9 cellular contexts compared by ENCODE assay signal in genomic region chr2:241010531-241011295, GRCh38. TPM values are rescaled to one million over a fixed set of nuclear protein-coding genes. Genes with fewer than 3 reads are reported as not detected.
DNase-seq lines count a peak whose midpoint lies in the region; ATAC-seq and TF ChIP-seq lines count a peak whose summit lies in the region.
"Had no signal": no experiment of that assay in that cellular context is flagged by ENCODE, and none has a peak within 500 bp of the region (broad histone marks: within the 10 kb centered on the region; RNA-seq: fewer than 3 reads in every experiment).

No MANE protein-coding gene starts in this region.

- H4K20me1 ChIP-seq in hepatocyte (ENCODE audit: insufficient read depth, poor library complexity, severe bottlenecking) (no peaks in the 10 kb centered on the region), smooth muscle cell (ENCODE audit: low read depth) (no peaks in the 10 kb centered on the region)

- H2AFZ ChIP-seq in hepatocyte = no peak overlapping the region
- H2AFZ ChIP-seq in smooth muscle cell (ENCODE audit: low read depth) = peak overlapping the region; percentile 92

- peaks cover 21% of the 10 kb centered on the region for H3K4me1 Mint-ChIP-seq in activated T-cell treated with anti-CD3 and anti-CD28 coated beads, Interleukin-2, amount 50 U/mL, for 4 hours (ENCODE audit: low read depth)

- no peaks in the 10 kb centered on the region for H3K36me3 Mint-ChIP-seq in activated T-cell treated with anti-CD3 and anti-CD28 coated beads, Interleukin-2, amount 50 U/mL, for 4 hours (ENCODE audit: insufficient read depth)

- H3K4me3 Mint-ChIP-seq in activated T-cell treated with anti-CD3 and anti-CD28 coated beads, Interleukin-2, amount 50 U/mL, for 4 hours = peak overlapping the region; percentile 29

- H3K4me3 ChIP-seq in HUES6 (ENCODE audit: low read depth, low read length) (peak overlapping the region; percentile 49; the same call in 1 of the 2 replicates), hepatocyte (no peak overlapping the region), smooth muscle cell (no peak overlapping the region)

- TF ChIP-seq CTCF in hepatocyte (IDR thresholded peaks at IDR 0.05; ENCODE audit: poor library complexity) (no peak), smooth muscle cell (IDR thresholded peaks at IDR 0.05; ENCODE audit: borderline replicate concordance, insufficient read depth, poor library complexity, severe bottlenecking) (no peak)

- DNase-seq in activated T-cell treated with anti-CD3 and anti-CD28 coated beads, Interleukin-2, amount 50 U/mL, for 4 hours = no peak
- DNase-seq in hepatocyte (ENCODE audit: low spot score) (no peak), smooth muscle cell (lab: John Stamatoyannopoulos, UW; ENCODE audit: unreplicated experiment) (no peak), globus pallidus (ENCODE audit: low spot score) (no peak)
- no peak for DNase-seq in stimulated activated CD4-positive, alpha-beta T cell treated with anti-CD3 and anti-CD28 coated beads, Interleukin-4, amount 100 ng/mL, for 1 hour
- DNase-seq: NCI-H1048 had no signal

- no peak for ATAC-seq in activated T-cell treated with anti-CD3 and anti-CD28 coated beads, Interleukin-2, amount 50 U/mL, for 4 hours
- ATAC-seq in HG02973 (IDR thresholded peaks at IDR 0.05; ENCODE audit: unreplicated experiment) = no peak
- no peak for ATAC-seq in GM21619 (IDR thresholded peaks at IDR 0.05; ENCODE audit: unreplicated experiment)

- peaks cover 6% of the 10 kb centered on the region for H3K9me3 Mint-ChIP-seq in activated T-cell treated with anti-CD3 and anti-CD28 coated beads, Interleukin-2, amount 50 U/mL, for 4 hours

- H3K4me2 ChIP-seq in hepatocyte (peak overlapping the region; percentile 78), smooth muscle cell (peak overlapping the region; percentile 87)

- H3K4me1 ChIP-seq in HUES6 (ENCODE audit: control insufficient read depth, insufficient read depth, low read length) (peaks cover 36% of the 10 kb centered on the region), hepatocyte (ENCODE audit: insufficient read depth) (peaks cover 17% of the 10 kb centered on the region), smooth muscle cell (ENCODE audit: low read depth) (peaks cover 10% of the 10 kb centered on the region)

- H3K79me2 ChIP-seq in hepatocyte (no peaks in the 10 kb centered on the region), smooth muscle cell (ENCODE audit: low read depth) (no peaks in the 10 kb centered on the region)

- peak overlapping the region; percentile 80; the same call in 1 of the 2 replicates for H3K27ac ChIP-seq in HUES6 (ENCODE audit: low read depth, low read length)
- H3K27ac ChIP-seq in hepatocyte = peak overlapping the region; percentile 64
- H3K27ac ChIP-seq in smooth muscle cell (ENCODE audit: low read depth) = no peak overlapping the region

- H3K9me3 ChIP-seq in HUES6 (ENCODE audit: control insufficient read depth, insufficient read depth, low read depth, low read length) = peaks cover 7% of the 10 kb centered on the region; the same call in 1 of the 2 replicates
- no peaks in the 10 kb centered on the region for H3K9me3 ChIP-seq in hepatocyte (ENCODE audit: low read depth)
- no peaks in the 10 kb centered on the region for H3K9me3 ChIP-seq in smooth muscle cell (replicated peaks; ENCODE audit: low read depth)

- H3K27me3 ChIP-seq in HUES6 (ENCODE audit: control insufficient read depth, insufficient read depth, low read length) (no peaks in the 10 kb centered on the region), hepatocyte (no peaks in the 10 kb centered on the region), smooth muscle cell (ENCODE audit: low read depth) (no peaks in the 10 kb centered on the region)

- H3K9me2 ChIP-seq in hepatocyte (replicated peaks; ENCODE audit: insufficient read depth) = no peaks in the 10 kb centered on the region

- H3K36me3 ChIP-seq in HUES6 (ENCODE audit: control insufficient read depth, insufficient read depth, low read length) = no peaks in the 10 kb centered on the region
- H3K36me3 ChIP-seq in hepatocyte (replicated peaks; ENCODE audit: insufficient read depth, low read depth) = no peaks in the 10 kb centered on the region
- no peaks in the 10 kb centered on the region for H3K36me3 ChIP-seq in smooth muscle cell (ENCODE audit: low read depth)

- H3F3A ChIP-seq in smooth muscle cell (ENCODE audit: low read depth) = no peaks in the 10 kb centered on the region

- H3K9ac ChIP-seq in HUES6 (ENCODE audit: low read length) (peak overlapping the region; percentile 80), smooth muscle cell (ENCODE audit: low read depth) (no peak overlapping the region)

- 73% methylated on average over 12 of the region's 12 CpGs for WGBS in hepatocyte (ENCODE audit: low lambda C conversion rate, missing lambda C conversion rate)
- 83% methylated on average over 12 of the region's 12 CpGs for WGBS in smooth muscle cell (ENCODE audit: low lambda C conversion rate)

- peaks cover 10% of the 10 kb centered on the region for H3K27me3 Mint-ChIP-seq in activated T-cell treated with anti-CD3 and anti-CD28 coated beads, Interleukin-2, amount 50 U/mL, for 4 hours (ENCODE audit: low read depth)

RNA-seq across cellular contexts. Expression of gene SNED1, which starts 12.3 kb away (rescaled TPM):
- total RNA-seq in activated T-cell treated with anti-CD3 and anti-CD28 coated beads, Interleukin-2, amount 50 U/mL, for 4 hours = 1 to 10 TPM in 2 of 3 donors, under 1 TPM in 1; 0.53 to 2.1 (median 1.3) TPM
- 3.5 and 6.5 TPM in 2 replicates for total RNA-seq in hepatocyte
- polyA plus RNA-seq in hepatocyte = 3.7 and 4.6 TPM in 2 replicates
- 0.36 and 0.81 TPM in 2 replicates for total RNA-seq in smooth muscle cell
- 1.1 and 3.0 TPM in 2 replicates for polyA plus RNA-seq in smooth muscle cell
